In genomic region chr1:157139125-157139524, GRCh38 we compare ENCODE assay signal across 8 cellular contexts. TPM values are rescaled to one million over a fixed set of nuclear protein-coding genes. Genes with fewer than 3 reads are reported as not detected.
DNase-seq lines count a peak whose midpoint lies in the region; ATAC-seq, FAIRE-seq and TF ChIP-seq lines count a peak whose summit lies in the region.

No MANE protein-coding gene starts in this region.

- H3K27ac ChIP-seq in PC-3 (ENCODE audit: low read length) = no peak overlapping the region
- H3K27ac ChIP-seq in endothelial cell of umbilical vein (ENCODE audit: insufficient read depth, low read depth, low read length) = peak overlapping the region; percentile 84

- H3K27ac Mint-ChIP-seq in Caco-2 (ENCODE audit: unreplicated experiment) (peak overlapping the region; percentile 87), osteocyte (ENCODE audit: unreplicated experiment) (peak overlapping the region; percentile 92)

- H3K9me3 Mint-ChIP-seq in Caco-2 (ENCODE audit: unreplicated experiment) (no peaks in the 10 kb centered on the region), osteocyte (ENCODE audit: unreplicated experiment) (no peaks in the 10 kb centered on the region)

- intact Hi-C loops in Caco-2 (cut with micrococcal nuclease; ENCODE audit: unreplicated experiment) (loop anchor here (1.0 kb wide), 1 partner anchor 16 kb away; no protein-coding TSS in a partner anchor), PC-3 (cut with micrococcal nuclease) (no loop called here), endothelial cell of umbilical vein (cut with micrococcal nuclease) (no loop called here)

- H2AFZ ChIP-seq in PC-3 (ENCODE audit: low read length) (no peak overlapping the region; the same call in 1 of the 2 replicates), endothelial cell of umbilical vein (ENCODE audit: low read depth, low read length) (peak overlapping the region; percentile 56)

- peak overlapping the region; percentile 91 for H3K4me3 Mint-ChIP-seq in Caco-2 (ENCODE audit: unreplicated experiment)
- peak overlapping the region; percentile 95 for H3K4me3 Mint-ChIP-seq in osteocyte (ENCODE audit: unreplicated experiment)

- H3K9ac ChIP-seq in PC-3 (ENCODE audit: low read length) = 0 out of 2 replicates have a peak overlapping the region, but pooled peaks have one; percentile 88
- peak overlapping the region; percentile 94 for H3K9ac ChIP-seq in endothelial cell of umbilical vein (replicated peaks; ENCODE audit: extremely low read depth, insufficient read depth, low read length)

- ATAC-seq in PC-3 = no peak

- peak overlapping the region; percentile 97 for H3K4me3 ChIP-seq in Caco-2 (ENCODE audit: low read depth, low read length)
- H3K4me3 ChIP-seq in PC-3 (ENCODE audit: low read length) = peak overlapping the region; percentile 93; the same call in 1 of the 2 replicates
- peak overlapping the region; percentile 28 to 96 (median 92) for H3K4me3 ChIP-seq in endothelial cell of umbilical vein (replicated peaks in 1 of 3; ENCODE audit: insufficient read depth in 1 of 3, low read depth in 1 of 3, low read length in 3 of 3)

- H3K4me2 ChIP-seq in PC-3 (ENCODE audit: low read length) (peak overlapping the region; percentile 92), endothelial cell of umbilical vein (ENCODE audit: insufficient read depth, low read length) (peak overlapping the region; percentile 80)

- H3K36me3 Mint-ChIP-seq in Caco-2 (ENCODE audit: insufficient read depth, unreplicated experiment) (peaks cover 35% of the 10 kb centered on the region), osteocyte (ENCODE audit: unreplicated experiment) (peaks cover 16% of the 10 kb centered on the region)

- BruUV-seq in Caco-2 (replicated peaks; lab: Mats Ljungman, UMichigan) (TSS peak; percentile 77), PC-3 (replicated peaks; lab: Mats Ljungman, UMichigan) (no TSS peak), endothelial cell of umbilical vein (replicated peaks; lab: Mats Ljungman, UMichigan) (no TSS peak)

- H3K4me1 Mint-ChIP-seq in Caco-2 (ENCODE audit: low read depth, unreplicated experiment) (peaks cover 26% of the 10 kb centered on the region), osteocyte (ENCODE audit: unreplicated experiment) (peaks cover 31% of the 10 kb centered on the region)

- TF ChIP-seq CTCF in Caco-2 (IDR thresholded peaks at IDR 0.05; ENCODE audit: insufficient read depth in 1 of 2, low read depth in 1 of 2, low read length in 1 of 2, severe bottlenecking in 1 of 2, unreplicated experiment in 1 of 2) (no peak), PC-3 (conservative IDR thresholded peaks at IDR 0.05; ENCODE audit: low read depth, low read length) (no peak), endothelial cell of umbilical vein (IDR thresholded peaks at IDR 0.05; ENCODE audit: extremely low read depth in 1 of 2, insufficient read depth in 1 of 2, low read depth in 1 of 2, low read length in 2 of 2) (no peak), osteocyte (IDR thresholded peaks at IDR 0.05) (no peak)

- H3K9me1 ChIP-seq in endothelial cell of umbilical vein (replicated peaks; ENCODE audit: control insufficient read depth, extremely low read depth, insufficient read depth, low read length) = no peaks in the 10 kb centered on the region

- dilution Hi-C loops in endothelial cell of umbilical vein (cut with MboI; ENCODE audit: extremely low pct_ligation_motif_present, low sequenced_read_pairs) = no loop called here

- CTCF ChIA-PET in Caco-2 (lab: Charles Lee) (interaction anchor here (1.4 to 2.3 kb wide), 4 partner anchors 16 to 65 kb away, joined by 3 to 13 read pairs (median 6); no protein-coding TSS in a partner anchor), PC-3 (lab: Charles Lee) (interaction anchor here (0.8 to 3.1 kb wide), 2 partner anchors 49 kb away, joined by 3 to 18 read pairs; no protein-coding TSS in a partner anchor), endothelial cell of umbilical vein (lab: Charles Lee) (interaction anchor here (6.9 to 7.3 kb wide), 2 partner anchors 16 to 49 kb away, joined by 86 to 96 read pairs; no protein-coding TSS in a partner anchor)

- no peak for FAIRE-seq in endothelial cell of umbilical vein (lab: Jason Lieb, UNC)

- no peaks in the 10 kb centered on the region for H3F3A ChIP-seq in PC-3 (ENCODE audit: low read length, unreplicated experiment)

- H3K9me2 ChIP-seq in PC-3 (replicated peaks; ENCODE audit: low read length) = no peaks in the 10 kb centered on the region

- POLR2A ChIA-PET in Caco-2 (lab: Charles Lee) (interaction anchor here (0.9 kb wide), 1 partner anchor 15 kb away, joined by 5 read pairs; no protein-coding TSS in a partner anchor), PC-3 (lab: Charles Lee; ENCODE audit: unreplicated experiment) (interaction anchor here (0.6 kb wide), 1 partner anchor 16 kb away, joined by 4 read pairs; no protein-coding TSS in a partner anchor), endothelial cell of umbilical vein (lab: Charles Lee) (interaction anchor here (2.2 kb wide), 1 partner anchor 16 kb away, joined by 7 read pairs; no protein-coding TSS in a partner anchor)

- H3K27me3 Mint-ChIP-seq in Caco-2 (ENCODE audit: insufficient read depth, unreplicated experiment) = no peaks in the 10 kb centered on the region
- H3K27me3 Mint-ChIP-seq in osteocyte (ENCODE audit: unreplicated experiment) = peaks cover 3% of the 10 kb centered on the region

- H3K36me3 ChIP-seq in Caco-2 (ENCODE audit: control insufficient read depth, insufficient read depth, low read length) (peaks cover 2% of the 10 kb centered on the region), PC-3 (ENCODE audit: low read depth, low read length) (peaks cover 17% of the 10 kb centered on the region), endothelial cell of umbilical vein (ENCODE audit: control insufficient read depth in 2 of 2, extremely low read depth in 1 of 2, insufficient read depth in 2 of 2, low read length in 2 of 2) (peaks cover 10 to 16% of the 10 kb centered on the region in 2 experiments)

- H4K20me1 ChIP-seq in PC-3 (ENCODE audit: low read length) (peaks cover 21% of the 10 kb centered on the region), endothelial cell of umbilical vein (replicated peaks; ENCODE audit: control insufficient read depth, extremely low read depth, insufficient read depth, low read length) (peaks cover 6% of the 10 kb centered on the region)

- H3K79me2 ChIP-seq in PC-3 (ENCODE audit: low read length) = peaks cover 38% of the 10 kb centered on the region
- H3K79me2 ChIP-seq in endothelial cell of umbilical vein (ENCODE audit: control insufficient read depth, insufficient read depth, low read length) = peaks cover 30% of the 10 kb centered on the region

- DNase-seq in Caco-2 = no peak
- no peak for DNase-seq in PC-3
- DNase-seq in endothelial cell of umbilical vein (ENCODE audit: low read depth, low spot score) = no peak
- DNase-seq in osteocyte (ENCODE audit: extremely low spot score, unreplicated experiment) = no peak
- DNase-seq in pons (ENCODE audit: low spot score) = no peak
- DNase-seq in HCEC 1CT = no peak
- no peak for DNase-seq in mucosa of gallbladder (ENCODE audit: low spot score)
- no peak for DNase-seq in stimulated activated naive CD4-positive, alpha-beta T cell treated with Interleukin-2 at 50 U/mL for 16 hours (lab: John Stamatoyannopoulos, UW)

- H3K9me3 ChIP-seq in Caco-2 (no peaks in the 10 kb centered on the region), PC-3 (ENCODE audit: low read length) (no peaks in the 10 kb centered on the region), endothelial cell of umbilical vein (replicated peaks; ENCODE audit: control insufficient read depth, insufficient read depth, low read length) (no peaks in the 10 kb centered on the region)

- TF ChIP-seq POLR2A in endothelial cell of umbilical vein (IDR thresholded peaks at IDR 0.05; ENCODE audit: low read depth, low read length) = no peak

- H3K27me3 ChIP-seq in Caco-2 (replicated peaks; ENCODE audit: control insufficient read depth, insufficient read depth, low read length) (no peaks in the 10 kb centered on the region), PC-3 (ENCODE audit: low read length) (no peaks in the 10 kb centered on the region), endothelial cell of umbilical vein (ENCODE audit: control insufficient read depth in 2 of 2, insufficient read depth in 2 of 2, low read length in 2 of 2) (no peaks in the 10 kb centered on the region)

- peaks cover 37% of the 10 kb centered on the region for H3K4me1 ChIP-seq in Caco-2
- peaks cover 17% of the 10 kb centered on the region for H3K4me1 ChIP-seq in PC-3 (ENCODE audit: insufficient read depth, low read length)
- H3K4me1 ChIP-seq in endothelial cell of umbilical vein (ENCODE audit: control insufficient read depth, extremely low read depth, insufficient read depth, low read length) = peaks cover 21% of the 10 kb centered on the region

TF ChIP-seq in endothelial cell of umbilical vein, 7 proteins besides CTCF, POLR2A, EP300 and RAD21 (continues in another document):
- TF ChIP-seq EZH2 (IDR thresholded peaks at IDR 0.05; ENCODE audit: borderline replicate concordance, low read depth, low read length, severe bottlenecking) = no peak
- TF ChIP-seq, protein P1, sequence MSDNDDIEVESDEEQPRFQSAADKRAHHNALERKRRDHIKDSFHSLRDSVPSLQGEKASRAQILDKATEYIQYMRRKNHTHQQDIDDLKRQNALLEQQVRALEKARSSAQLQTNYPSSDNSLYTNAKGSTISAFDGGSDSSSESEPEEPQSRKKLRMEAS (IDR thresholded peaks at IDR 0.05; ENCODE audit: insufficient read depth, insufficient read length) = no peak

RNA-seq across cellular contexts. Expression of gene ETV3, which starts 0.9 kb away (rescaled TPM):
- total RNA-seq in Caco-2 (2022) (25.8 and 27.5 TPM in 2 replicates), PC-3 (2014; rRNA removed) (10.1 and 12.2 TPM in 2 replicates), endothelial cell of umbilical vein (22.3 and 25.2 TPM in 2 replicates), osteocyte (27.7 and 28.5 TPM in 2 replicates), mucosa of gallbladder (27.0 TPM)
- 5.9 and 6.8 TPM in 2 replicates for polyA plus RNA-seq in endothelial cell of umbilical vein
- 6.7 and 6.8 TPM in 2 replicates for polyA plus RNA-seq in endothelial cell of umbilical vein (2011; cell fraction: cytosol; rRNA removed)
- 14.2 and 18.0 TPM in 2 replicates for polyA plus RNA-seq in endothelial cell of umbilical vein (2011; cell fraction: nucleus; rRNA removed)
- polyA plus RNA-seq in endothelial cell of umbilical vein (2012) = 10.5 and 10.7 TPM in 2 replicates
- polyA minus RNA-seq in endothelial cell of umbilical vein = 23.6 and 25.7 TPM in 2 replicates
- polyA minus RNA-seq in endothelial cell of umbilical vein (2011; cell fraction: cytosol; rRNA and poly(A)+ RNA removed) = 10.2 TPM
- polyA minus RNA-seq in endothelial cell of umbilical vein (2011; cell fraction: nucleus; rRNA and poly(A)+ RNA removed) = 32.4 and 35.4 TPM in 2 replicates

RNA-seq across cellular contexts. Expression of gene ETV3L, which starts 39.5 kb away (rescaled TPM):
- total RNA-seq in Caco-2 (2022) (not detected in 2 replicates), PC-3 (2014; rRNA removed) (not detected in 2 replicates), endothelial cell of umbilical vein (not detected in 2 replicates), osteocyte (not detected in 2 replicates), mucosa of gallbladder (not detected)
- polyA plus RNA-seq in endothelial cell of umbilical vein = not detected in 2 replicates
- not detected in 2 replicates for polyA plus RNA-seq in endothelial cell of umbilical vein (2011; cell fraction: cytosol; rRNA removed)
- not detected in 2 replicates for polyA plus RNA-seq in endothelial cell of umbilical vein (2011; cell fraction: nucleus; rRNA removed)
- not detected in 2 replicates for polyA plus RNA-seq in endothelial cell of umbilical vein (2012)
- polyA minus RNA-seq in endothelial cell of umbilical vein = not detected in 2 replicates
- not detected for polyA minus RNA-seq in endothelial cell of umbilical vein (2011; cell fraction: cytosol; rRNA and poly(A)+ RNA removed)
- not detected in 2 replicates for polyA minus RNA-seq in endothelial cell of umbilical vein (2011; cell fraction: nucleus; rRNA and poly(A)+ RNA removed)
